Comparison of ENCODE assay signal across 26 cellular contexts in the genomic region with DNA sequence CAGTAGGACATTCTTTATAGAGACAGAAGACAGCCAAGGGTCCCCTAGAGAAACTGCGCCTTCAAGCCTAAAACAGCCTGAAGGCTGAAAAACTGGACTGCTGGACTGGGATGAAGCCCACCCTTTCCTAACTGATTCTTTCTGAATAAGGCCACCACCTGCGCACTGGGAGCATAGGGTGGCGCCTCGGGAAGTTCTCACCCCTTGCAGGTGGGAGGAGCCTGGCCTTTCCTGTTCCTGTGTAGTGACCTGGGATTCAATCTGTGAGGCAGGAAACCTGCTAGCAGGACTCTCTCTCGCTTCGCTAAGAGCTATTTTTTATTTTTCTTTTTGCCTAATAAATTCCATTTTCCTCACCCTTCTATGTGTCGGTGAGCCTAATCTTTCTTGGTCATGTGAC.
"Had no signal": no experiment of that assay in that cellular context is flagged by ENCODE, and none has a peak within 500 bp of the region (broad histone marks: within the 10 kb centered on the region; RNA-seq: fewer than 3 reads in every experiment).

No MANE protein-coding gene starts in this region.

- H3K4me1 ChIP-seq: left ventricle myocardium inferior, pancreas, prostate gland, spleen, suprapubic skin, uterus had no signal

- H3K36me3 Mint-ChIP-seq: naive thymus-derived CD4-positive, alpha-beta T cell; natural killer cell treated with Interleukin-12 subunit alpha and Interleukin-12 subunit beta and Interleukin-15 and Interleukin-18, amount 100 ng/mL, for 72 hours; stimulated activated effector memory CD8-positive, alpha-beta T cell treated with anti-CD3 and anti-CD28 coated beads, Interleukin-12 subunit alpha, Interleukin-12 subunit beta, amount 100 ng/mL, for 72 hours; type B pancreatic cell had no signal

- H3K4me1 Mint-ChIP-seq: naive thymus-derived CD4-positive, alpha-beta T cell; neural crest cell; stimulated activated effector memory CD8-positive, alpha-beta T cell treated with anti-CD3 and anti-CD28 coated beads, Interleukin-12 subunit alpha, Interleukin-12 subunit beta, amount 100 ng/mL, for 72 hours had no signal

- H3K9me3 Mint-ChIP-seq: natural killer cell treated with Interleukin-12 subunit alpha and Interleukin-12 subunit beta and Interleukin-15 and Interleukin-18, amount 100 ng/mL, for 72 hours; stimulated activated effector memory CD8-positive, alpha-beta T cell treated with anti-CD3 and anti-CD28 coated beads, Interleukin-12 subunit alpha, Interleukin-12 subunit beta, amount 100 ng/mL, for 72 hours; stimulated activated naive CD8-positive, alpha-beta T cell treated with anti-CD3 and anti-CD28 coated beads, Interleukin-15, Interleukin-2, amounts not matched to agents 100 ng/mL and 50 ng/mL, for 24 hours; type B pancreatic cell had no signal

- DNase-seq: hippocampal formation; islet precursor cell; left ventricle myocardium inferior; midbrain; mucosa of descending colon; naive thymus-derived CD4-positive, alpha-beta T cell; nucleus accumbens; pancreas; posterior cingulate gyrus; retina; sigmoid colon; small intestine; spleen; stimulated activated CD4-positive, alpha-beta T cell treated with anti-CD3 and anti-CD28 coated beads, Interleukin-4, amount 100 ng/mL, for 24 hours; stimulated activated naive CD4-positive, alpha-beta T cell; tibial artery; uterus had no signal

- H3K4me3 ChIP-seq: left ventricle myocardium inferior, lung, mucosa of descending colon, pancreas, prostate gland, sigmoid colon, spleen, suprapubic skin, thoracic aorta, tibial artery, uterus had no signal

- H3K27me3 ChIP-seq: sigmoid colon, spleen, suprapubic skin, tibial artery, uterus had no signal

- ATAC-seq: mucosa of descending colon; naive thymus-derived CD4-positive, alpha-beta T cell; natural killer cell treated with Interleukin-12 subunit alpha and Interleukin-12 subunit beta and Interleukin-15 and Interleukin-18, amount 100 ng/mL, for 72 hours; pancreas; stimulated activated effector memory CD8-positive, alpha-beta T cell treated with anti-CD3 and anti-CD28 coated beads, Interleukin-12 subunit alpha, Interleukin-12 subunit beta, amount 100 ng/mL, for 72 hours had no signal

- H3K4me3 Mint-ChIP-seq: naive thymus-derived CD4-positive, alpha-beta T cell; natural killer cell treated with Interleukin-12 subunit alpha and Interleukin-12 subunit beta and Interleukin-15 and Interleukin-18, amount 100 ng/mL, for 72 hours; neural crest cell; stimulated activated effector memory CD8-positive, alpha-beta T cell treated with anti-CD3 and anti-CD28 coated beads, Interleukin-12 subunit alpha, Interleukin-12 subunit beta, amount 100 ng/mL, for 72 hours; stimulated activated naive CD8-positive, alpha-beta T cell treated with anti-CD3 and anti-CD28 coated beads, Interleukin-15, Interleukin-2, amounts not matched to agents 100 ng/mL and 50 ng/mL, for 24 hours; type B pancreatic cell had no signal

- H3K9me3 ChIP-seq: mucosa of descending colon, pancreas, prostate gland, sigmoid colon, suprapubic skin, thoracic aorta, tibial artery, uterus had no signal

- H3K27me3 Mint-ChIP-seq: naive thymus-derived CD4-positive, alpha-beta T cell; stimulated activated naive CD8-positive, alpha-beta T cell treated with anti-CD3 and anti-CD28 coated beads, Interleukin-15, Interleukin-2, amounts not matched to agents 100 ng/mL and 50 ng/mL, for 24 hours; type B pancreatic cell had no signal

- H3K27ac Mint-ChIP-seq: naive thymus-derived CD4-positive, alpha-beta T cell; natural killer cell treated with Interleukin-12 subunit alpha and Interleukin-12 subunit beta and Interleukin-15 and Interleukin-18, amount 100 ng/mL, for 72 hours; stimulated activated effector memory CD8-positive, alpha-beta T cell treated with anti-CD3 and anti-CD28 coated beads, Interleukin-12 subunit alpha, Interleukin-12 subunit beta, amount 100 ng/mL, for 72 hours; stimulated activated naive CD8-positive, alpha-beta T cell treated with anti-CD3 and anti-CD28 coated beads, Interleukin-15, Interleukin-2, amounts not matched to agents 100 ng/mL and 50 ng/mL, for 24 hours; type B pancreatic cell had no signal

- H3K27ac ChIP-seq: left ventricle myocardium inferior, pancreas, prostate gland, sigmoid colon, spleen, suprapubic skin, thoracic aorta, tibial artery, uterus had no signal

- H3K36me3 ChIP-seq: left ventricle myocardium inferior, pancreas, prostate gland, sigmoid colon, spleen, suprapubic skin, thoracic aorta, tibial artery, uterus had no signal
